In the genomic region with DNA sequence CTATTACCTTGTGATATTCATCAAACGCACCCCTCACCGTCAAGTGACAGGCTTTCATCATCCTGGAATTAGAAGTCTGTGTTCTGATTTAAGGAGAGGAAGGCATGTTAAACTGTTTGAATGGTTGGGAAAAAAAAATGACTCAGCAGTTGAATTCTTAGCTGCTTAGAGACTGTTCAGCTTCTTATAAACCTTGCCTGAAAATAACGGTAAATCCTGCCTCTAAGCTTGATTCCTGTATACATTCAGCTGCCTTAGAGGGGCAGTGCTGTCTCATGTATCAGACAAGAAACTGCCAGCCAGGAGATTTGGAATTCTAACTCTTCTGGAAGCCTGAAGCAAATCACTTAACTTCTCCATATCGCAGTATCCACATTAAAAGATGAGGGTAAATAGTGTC, we compare ENCODE assay signal across 12 cellular contexts.
DNase-seq lines count a peak whose midpoint lies in the region; TF ChIP-seq lines count a peak whose summit lies in the region.
"Had no signal": no experiment of that assay in that cellular context is flagged by ENCODE, and none has a peak within 500 bp of the region (broad histone marks: within the 10 kb centered on the region; RNA-seq: fewer than 3 reads in every experiment).

No MANE protein-coding gene starts in this region.

- H3K9me2 ChIP-seq in Karpas-422 (replicated peaks; ENCODE audit: insufficient read depth, low read length): no peaks in the 10 kb centered on the region

- H3K4me2 ChIP-seq in Karpas-422 (ENCODE audit: low read depth, low read length, poor library complexity, severe bottlenecking): no peak overlapping the region

- TF ChIP-seq CTCF in adrenal gland (IDR thresholded peaks at IDR 0.05): peak in 5 of 6 experiments; percentile 33 to 56 (median 44)
- no peak for TF ChIP-seq CTCF in testis (IDR thresholded peaks at IDR 0.05)

- H4K20me1 ChIP-seq in Karpas-422 (ENCODE audit: insufficient read depth, low read depth, low read length): no peaks in the 10 kb centered on the region

- no peak overlapping the region for H3K4me3 ChIP-seq in adrenal gland
- no peak overlapping the region for H3K4me3 ChIP-seq in testis
- no peak overlapping the region for H3K4me3 ChIP-seq in Karpas-422 (ENCODE audit: low read length)

- no peak overlapping the region for H3K9ac ChIP-seq in Karpas-422 (ENCODE audit: low read length)

- H3K9me3 ChIP-seq in adrenal gland (replicated peaks in 1 of 3) (no peaks in the 10 kb centered on the region), testis (no peaks in the 10 kb centered on the region), Karpas-422 (ENCODE audit: low read length) (peaks cover 38% of the 10 kb centered on the region)
- H3K9me3 ChIP-seq: neutrophil had no signal

- no peaks in the 10 kb centered on the region for H3K36me3 ChIP-seq in adrenal gland (replicated peaks in 1 of 2)
- no peaks in the 10 kb centered on the region for H3K36me3 ChIP-seq in testis (ENCODE audit: low read depth, missing control alignments)
- H3K36me3 ChIP-seq in Karpas-422 (ENCODE audit: insufficient read depth, low read length): no peaks in the 10 kb centered on the region
- H3K36me3 ChIP-seq: neutrophil had no signal

- no peak overlapping the region for H2AFZ ChIP-seq in Karpas-422 (ENCODE audit: low read length)

- TF ChIP-seq POLR2A in adrenal gland (IDR thresholded peaks at IDR 0.05): no peak
- no peak for TF ChIP-seq POLR2A in testis (IDR thresholded peaks at IDR 0.05)

- peak; percentile 1 to 2 for DNase-seq in SHP77 (lab: John Stamatoyannopoulos, UW)
- no peak for DNase-seq in SHP77 treated with DMSO at 0.1 percent for 48 hours (lab: John Stamatoyannopoulos, UW)
- peak in 6 of 7 donors; percentile 16 to 32 (median 20) for DNase-seq in adrenal gland
- peak; percentile 21 for DNase-seq in iris pigment epithelial cell (ENCODE audit: low read depth)
- DNase-seq in testis: peak; percentile 19
- no peak for DNase-seq in Karpas-422
- DNase-seq in activated naive CD4-positive, alpha-beta T cell treated with anti-CD3 and anti-CD28 coated beads, Interleukin-2, amount 50 U/mL, for 16 hours: no peak
- DNase-seq in NCI-H187 (lab: John Stamatoyannopoulos, UW): no peak
- DNase-seq: activated T-cell treated with anti-CD3 and anti-CD28 coated beads, Interleukin-2, amount 50 U/mL, for 1 hour; NCI-H345; T1000 had no signal

- H3K79me2 ChIP-seq in Karpas-422 (ENCODE audit: low read length): no peaks in the 10 kb centered on the region

- H3K4me1 ChIP-seq in adrenal gland (replicated peaks in 1 of 2) (no peaks in the 10 kb centered on the region), testis (no peaks in the 10 kb centered on the region), Karpas-422 (ENCODE audit: low read length) (no peaks in the 10 kb centered on the region)

- WGBS in adrenal gland, 4 donors: 43 to 55% (median 47%) methylated on average over 4 of the region's 4 CpGs
- WGBS in testis, 2 donors: 59 to 66% methylated on average over 4 of the region's 4 CpGs

- no peak overlapping the region for H3K27ac ChIP-seq in adrenal gland
- no peak overlapping the region for H3K27ac ChIP-seq in testis
- no peak overlapping the region for H3K27ac ChIP-seq in Karpas-422 (ENCODE audit: low read length)
- H3K27ac ChIP-seq: neutrophil had no signal

- intact Hi-C loops in adrenal gland (cut with DNase I): loop anchor here in 1 of 2 donors (5.0 to 10.0 kb wide), 2 partner anchors 315 to 362 kb away; no protein-coding TSS in a partner anchor
- intact Hi-C loops in testis (cut with DNase I; ENCODE audit: low total_unique reads): no loop called here

- no peaks in the 10 kb centered on the region for H3K27me3 ChIP-seq in adrenal gland
- H3K27me3 ChIP-seq in testis: no peaks in the 10 kb centered on the region
- H3K27me3 ChIP-seq in Karpas-422 (ENCODE audit: low read length): no peaks in the 10 kb centered on the region
- H3K27me3 ChIP-seq: neutrophil had no signal

Comparison
In these comparisons a context has a peak if more than half of its experiments do, and no peak if none do; other contexts are left out.
1. DNase-seq: peak in SHP77 (2 of 2), adrenal gland (6 of 7), iris pigment epithelial cell (single experiment) and testis (single experiment); none in SHP77 treated with DMSO at 0.1 percent for 48 hours (single experiment), Karpas-422 (single experiment), activated naive CD4-positive, alpha-beta T cell treated with anti-CD3 and anti-CD28 coated beads, Interleukin-2, amount 50 U/mL, for 16 hours (single experiment) and NCI-H187 (0 of 2).
2. CTCF ChIP-seq: peak in adrenal gland (5 of 6); none in testis (0 of 3).